Comparison of ENCODE assay signal across 35 cellular contexts in the genomic region with DNA sequence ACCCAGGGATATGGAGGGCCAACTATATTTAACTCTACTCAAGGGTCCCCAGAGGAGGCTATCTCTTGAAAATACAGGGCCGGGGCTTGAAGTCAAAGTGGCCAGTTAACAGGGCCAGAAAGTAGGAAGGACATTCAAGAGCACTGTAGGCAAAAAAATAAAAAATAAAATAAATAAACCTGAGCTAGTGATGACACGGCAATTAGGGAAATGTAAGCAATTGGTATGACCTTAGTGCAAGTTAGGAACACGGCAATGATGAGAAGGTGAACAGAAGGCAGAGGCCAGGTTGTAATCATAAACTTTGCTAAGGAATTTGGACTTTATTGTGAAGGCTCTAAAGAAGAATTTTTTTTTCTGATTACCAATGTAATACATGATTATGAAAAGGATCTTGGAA.
"Had no signal": no experiment of that assay in that cellular context is flagged by ENCODE, and none has a peak within 500 bp of the region (broad histone marks: within the 10 kb centered on the region; RNA-seq: fewer than 3 reads in every experiment).

No MANE protein-coding gene starts in this region.

- H3K27me3 ChIP-seq: adrenal gland, body of pancreas, brain microvascular endothelial cell, breast epithelium had no signal

- H3K4me3 ChIP-seq: adrenal gland, body of pancreas, breast epithelium had no signal

- H3K36me3 Mint-ChIP-seq: activated CD4-positive, alpha-beta memory T cell treated with anti-CD3 and anti-CD28 coated beads for 36 hours; activated naive CD8-positive, alpha-beta T cell treated with anti-CD3 and anti-CD28 coated beads for 36 hours had no signal

- H3K4me3 Mint-ChIP-seq: activated B cell treated with CpG ODN at 0.5 μM for 24 hours; activated CD4-positive, alpha-beta memory T cell treated with anti-CD3 and anti-CD28 coated beads for 36 hours; activated CD8-positive, alpha-beta T cell treated with anti-CD3 and anti-CD28 coated beads for 36 hours; activated naive CD4-positive, alpha-beta T cell treated with anti-CD3 and anti-CD28 coated beads for 36 hours; activated naive CD8-positive, alpha-beta T cell treated with anti-CD3 and anti-CD28 coated beads for 36 hours; activated T-cell treated with anti-CD3 and anti-CD28 coated beads, Interleukin-2, amount 50 U/mL, for 4 hours; activated T-cell treated with anti-CD3 and anti-CD28 coated beads, Interleukin-2, amount 50 U/mL, for 72 hours; activated T-helper 1 cell treated with anti-CD3 and anti-CD28 coated beads, Interleukin-12 subunit alpha, Interleukin-12 subunit beta, Interleukin-2, Interleukin-4 antibody, amounts not matched to agents 30 ng/mL and 10 ng/mL and 1 ng/mL, durations not matched to agents 14 hours and 24 hours and 36 hours; activated T-helper 17 cell treated with anti-CD3 and anti-CD28 coated beads, Interleukin-2, amount 50 U/mL, for 72 hours; T-helper 1 cell treated with Interleukin-12 subunit alpha and Interleukin-12 subunit beta and Interleukin-4 antibody, amounts not matched to agents 30 μg/mL and 1 μg/mL, for 36 hours; T-helper 2 cell treated with Interferon-gamma antibody and Interleukin-4, amounts not matched to agents 5 μg/mL and 100 μg/mL, for 36 hours had no signal

- H3K27ac ChIP-seq: adrenal gland, body of pancreas, brain microvascular endothelial cell, breast epithelium, VCaP had no signal

- ATAC-seq: activated CD8-positive, alpha-beta T cell treated with anti-CD3 and anti-CD28 coated beads for 36 hours; activated naive CD4-positive, alpha-beta T cell treated with anti-CD3 and anti-CD28 coated beads, Interleukin-2, amount 50 U/mL, for 72 hours; activated T-cell treated with anti-CD3 and anti-CD28 coated beads, Interleukin-2, amount 50 U/mL, for 4 hours; activated T-cell treated with anti-CD3 and anti-CD28 coated beads, Interleukin-2, amount 50 U/mL, for 72 hours; activated T-helper 17 cell treated with anti-CD3 and anti-CD28 coated beads, Interleukin-2, amount 50 U/mL, for 72 hours; body of pancreas had no signal

- H3K27me3 Mint-ChIP-seq: activated CD8-positive, alpha-beta T cell treated with anti-CD3 and anti-CD28 coated beads for 36 hours had no signal

- FAIRE-seq: astrocyte, colon had no signal

- H3K4me1 ChIP-seq: body of pancreas, breast epithelium had no signal

- H3K9me3 Mint-ChIP-seq: activated B cell treated with CpG ODN at 0.5 μM for 24 hours; activated CD4-positive, alpha-beta memory T cell treated with anti-CD3 and anti-CD28 coated beads for 36 hours; activated CD8-positive, alpha-beta T cell treated with anti-CD3 and anti-CD28 coated beads for 36 hours; activated naive CD4-positive, alpha-beta T cell treated with anti-CD3 and anti-CD28 coated beads for 36 hours; activated naive CD4-positive, alpha-beta T cell treated with anti-CD3 and anti-CD28 coated beads, Interleukin-2, amount 50 U/mL, for 72 hours; activated naive CD8-positive, alpha-beta T cell treated with anti-CD3 and anti-CD28 coated beads for 36 hours; activated T-cell treated with anti-CD3 and anti-CD28 coated beads, Interleukin-2, amount 50 U/mL, for 4 hours; activated T-cell treated with anti-CD3 and anti-CD28 coated beads, Interleukin-2, amount 50 U/mL, for 72 hours; activated T-helper 1 cell treated with anti-CD3 and anti-CD28 coated beads, Interleukin-12 subunit alpha, Interleukin-12 subunit beta, Interleukin-2, Interleukin-4 antibody, amounts not matched to agents 30 ng/mL and 10 ng/mL and 1 ng/mL, durations not matched to agents 14 hours and 24 hours and 36 hours; activated T-helper 17 cell treated with anti-CD3 and anti-CD28 coated beads, Interleukin-2, amount 50 U/mL, for 72 hours; T-helper 1 cell treated with Interleukin-12 subunit alpha and Interleukin-12 subunit beta and Interleukin-4 antibody, amounts not matched to agents 30 μg/mL and 1 μg/mL, for 36 hours; T-helper 2 cell treated with Interferon-gamma antibody and Interleukin-4, amounts not matched to agents 5 μg/mL and 100 μg/mL, for 36 hours had no signal

- H3K9me3 ChIP-seq: adrenal gland, body of pancreas, breast epithelium had no signal

- H3K27ac Mint-ChIP-seq: activated B cell treated with CpG ODN at 0.5 μM for 24 hours; activated CD4-positive, alpha-beta memory T cell treated with anti-CD3 and anti-CD28 coated beads for 36 hours; activated naive CD4-positive, alpha-beta T cell treated with anti-CD3 and anti-CD28 coated beads for 36 hours; activated naive CD4-positive, alpha-beta T cell treated with anti-CD3 and anti-CD28 coated beads, Interleukin-2, amount 50 U/mL, for 72 hours; activated naive CD8-positive, alpha-beta T cell treated with anti-CD3 and anti-CD28 coated beads for 36 hours; activated T-helper 1 cell treated with anti-CD3 and anti-CD28 coated beads, Interleukin-12 subunit alpha, Interleukin-12 subunit beta, Interleukin-2, Interleukin-4 antibody, amounts not matched to agents 30 ng/mL and 10 ng/mL and 1 ng/mL, durations not matched to agents 14 hours and 24 hours and 36 hours; activated T-helper 17 cell treated with anti-CD3 and anti-CD28 coated beads, Interleukin-2, amount 50 U/mL, for 72 hours; T-helper 1 cell treated with Interleukin-12 subunit alpha and Interleukin-12 subunit beta and Interleukin-4 antibody, amounts not matched to agents 30 μg/mL and 1 μg/mL, for 36 hours; T-helper 2 cell treated with Interferon-gamma antibody and Interleukin-4, amounts not matched to agents 5 μg/mL and 100 μg/mL, for 36 hours had no signal

- H3K36me3 ChIP-seq: adrenal gland, brain microvascular endothelial cell, breast epithelium had no signal

- DNase-seq: activated B cell treated with CpG ODN at 0.5 μM for 24 hours; activated CD4-positive, alpha-beta memory T cell treated with anti-CD3 and anti-CD28 coated beads for 36 hours; activated CD4-positive, alpha-beta T cell treated with anti-CD3 and anti-CD28 coated beads for 4 hours; activated CD4-positive, alpha-beta T cell treated with anti-CD3 and anti-CD28 coated beads, Interleukin-2, amount 50 U/mL, for 1 hour; activated CD4-positive, alpha-beta T cell treated with anti-CD3 and anti-CD28 coated beads, Interleukin-2, amount 50 U/mL, for 4 hours; activated CD4-positive, CD25-positive, alpha-beta regulatory T cell treated with anti-CD3 and anti-CD28 coated beads, Interleukin-2, amount 50 U/mL, for 72 hours; activated CD8-positive, alpha-beta memory T cell treated with anti-CD3 and anti-CD28 coated beads, Interleukin-2, amount 50 U/mL, for 4 hours; activated CD8-positive, alpha-beta T cell treated with anti-CD3 and anti-CD28 coated beads for 36 hours; activated effector memory CD4-positive, alpha-beta T cell treated with anti-CD3 and anti-CD28 coated beads, Interleukin-2, amount 50 U/mL, for 16 hours; activated gamma-delta T cell treated with Interleukin-2 at 50 U/mL for 16 hours; activated naive CD4-positive, alpha-beta T cell; activated naive CD4-positive, alpha-beta T cell treated with anti-CD3 and anti-CD28 coated beads for 36 hours; activated naive CD4-positive, alpha-beta T cell treated with anti-CD3 and anti-CD28 coated beads, Interleukin-2, amount 50 U/mL, for 16 hours; activated naive CD8-positive, alpha-beta T cell treated with anti-CD3 and anti-CD28 coated beads for 36 hours; activated T-cell treated with anti-CD3 and anti-CD28 coated beads for 4 hours; activated T-cell treated with anti-CD3 and anti-CD28 coated beads, Interleukin-2, amount 50 U/mL, for 1 hour; activated T-cell treated with anti-CD3 and anti-CD28 coated beads, Interleukin-2, amount 50 U/mL, for 4 hours; activated T-cell treated with anti-CD3 and anti-CD28 coated beads, Interleukin-2, amount 50 U/mL, for 72 hours; adrenal gland; amniotic stem cell; aorta; body of pancreas; brain microvascular endothelial cell; central memory CD4-positive, alpha-beta T cell; T-helper 2 cell; T-helper 9 cell had no signal
